ENCODE assay signal across 1 cellular context in genomic region chr12:124620606-124621295, GRCh38.
TF ChIP-seq lines count a peak whose summit lies in the region.

No MANE protein-coding gene starts in this region.

TF ChIP-seq in H1, 55 proteins besides CTCF, POLR2A, EP300 and RAD21:
- TF ChIP-seq GABPA (IDR thresholded peaks at IDR 0.05; ENCODE audit: borderline replicate concordance, insufficient read depth, low read length) (no peak), USF2 (IDR thresholded peaks at IDR 0.05; ENCODE audit: low read length) (no peak), SP2 (IDR thresholded peaks at IDR 0.05; ENCODE audit: low read length) (no peak), YY1 (IDR thresholded peaks at IDR 0.05; ENCODE audit: low read depth, low read length) (no peak), ZNF274 (IDR thresholded peaks at IDR 0.05; ENCODE audit: borderline replicate concordance, extremely low read depth, low read length) (no peak), GTF2F1 (IDR thresholded peaks at IDR 0.05; ENCODE audit: borderline replicate concordance, low read depth, low read length) (no peak), BRCA1 (IDR thresholded peaks at IDR 0.05; ENCODE audit: low read depth, low read length) (no peak)
